In genomic region chr3:12356996-12357395, GRCh38 we compare ENCODE assay signal across 23 cellular contexts.
A peak's percentile ranks its signal among the peaks of the same experiment; 100 is the strongest.
DNase-seq lines count a peak whose midpoint lies in the region; ATAC-seq and TF ChIP-seq lines count a peak whose summit lies in the region.
"Had no signal": no experiment of that assay in that cellular context is flagged by ENCODE, and none has a peak within 500 bp of the region (broad histone marks: within the 10 kb centered on the region; RNA-seq: fewer than 3 reads in every experiment).

No MANE protein-coding gene starts in this region.

- H3K27me3 ChIP-seq in Caco-2 (replicated peaks; ENCODE audit: control insufficient read depth, insufficient read depth, low read length) (no peaks in the 10 kb centered on the region), Loucy (ENCODE audit: insufficient read depth, low read length, poor library complexity, severe bottlenecking) (no peaks in the 10 kb centered on the region), PC-9 (ENCODE audit: insufficient read depth, low read depth) (no peaks in the 10 kb centered on the region), left lung (no peaks in the 10 kb centered on the region)
- H3K27me3 ChIP-seq: BE2C, upper lobe of left lung had no signal

- intact Hi-C loops in Caco-2 (cut with micrococcal nuclease; ENCODE audit: unreplicated experiment) (no loop called here), PC-9 (cut with micrococcal nuclease; ENCODE audit: unreplicated experiment) (no loop called here), left lung (cut with DNase I) (no loop called here)

- peaks cover 20% of the 10 kb centered on the region for H3K4me1 Mint-ChIP-seq in Caco-2 (ENCODE audit: low read depth, unreplicated experiment)
- H3K4me1 Mint-ChIP-seq: activated naive CD8-positive, alpha-beta T cell treated with anti-CD3 and anti-CD28 coated beads, Interleukin-2, amount 10 ng/mL, durations not matched to agents 7 days and 5 days; T-cell had no signal

- H3K27ac Mint-ChIP-seq in Caco-2 (ENCODE audit: unreplicated experiment) = peak overlapping the region; percentile 6
- H3K27ac Mint-ChIP-seq: activated naive CD8-positive, alpha-beta T cell treated with anti-CD3 and anti-CD28 coated beads, Interleukin-2, amount 10 ng/mL, durations not matched to agents 7 days and 5 days; T-cell had no signal

- DNase-seq in Caco-2 (no peak), PC-9 (no peak), left lung (peak; percentile 32 to 42), kidney glomerular epithelial cell (lab: John Stamatoyannopoulos, UW) (no peak), NCI-H187 (lab: John Stamatoyannopoulos, UW) (no peak)
- DNase-seq: activated CD4-positive, alpha-beta T cell treated with anti-CD3 and anti-CD28 coated beads for 1 hour; activated effector memory CD4-positive, alpha-beta T cell treated with anti-CD3 and anti-CD28 coated beads, Interleukin-2, amount 50 U/mL, for 16 hours; activated naive CD8-positive, alpha-beta T cell treated with anti-CD3 and anti-CD28 coated beads, Interleukin-2, amount 10 ng/mL, durations not matched to agents 7 days and 5 days; BE2C; central memory CD4-positive, alpha-beta T cell; DMS79 treated with DMSO at 0.1 percent for 48 hours; islet precursor cell; mammary epithelial cell; MM.1S; NCI-H2227 treated with DMSO at 0.1 percent for 48 hours; NCI-H69; SHP77; stimulated activated CD8-positive, alpha-beta memory T cell treated with anti-CD3 and anti-CD28 coated beads, Interleukin-4, amount 100 ng/mL, for 48 hours; T-cell had no signal

- BruUV-seq in Caco-2 (replicated peaks; lab: Mats Ljungman, UMichigan) (no TSS peak), PC-9 (replicated peaks; lab: Mats Ljungman, UMichigan) (no TSS peak)

- no peak for TF ChIP-seq CTCF in Caco-2 (IDR thresholded peaks at IDR 0.05; ENCODE audit: insufficient read depth in 1 of 2, low read depth in 1 of 2, low read length in 1 of 2, severe bottlenecking in 1 of 2, unreplicated experiment in 1 of 2)
- no peak for TF ChIP-seq CTCF in Loucy (conservative IDR thresholded peaks at IDR 0.05; ENCODE audit: low read length)
- no peak for TF ChIP-seq CTCF in PC-9 (conservative IDR thresholded peaks at IDR 0.05)
- TF ChIP-seq CTCF in left lung (IDR thresholded peaks at IDR 0.05) = no peak

- H3K4me1 ChIP-seq in Caco-2 (peaks cover 45% of the 10 kb centered on the region), Loucy (ENCODE audit: insufficient read depth, low read length, poor library complexity, severe bottlenecking) (peaks cover 62% of the 10 kb centered on the region), PC-9 (replicated peaks; ENCODE audit: insufficient read depth) (peaks cover 19% of the 10 kb centered on the region), left lung (peaks cover 0 to 37% of the 10 kb centered on the region in 2 donors)
- H3K4me1 ChIP-seq: BE2C had no signal

- CTCF ChIA-PET in Caco-2 (lab: Charles Lee) (no interaction called here), PC-9 (lab: Charles Lee) (no interaction called here)

- H3K36me3 ChIP-seq in Caco-2 (ENCODE audit: control insufficient read depth, insufficient read depth, low read length) (no peaks in the 10 kb centered on the region), Loucy (ENCODE audit: insufficient read depth, low read length) (no peaks in the 10 kb centered on the region), PC-9 (ENCODE audit: low read depth) (peaks cover 73% of the 10 kb centered on the region), left lung (no peaks in the 10 kb centered on the region)
- H3K36me3 ChIP-seq: BE2C, upper lobe of left lung had no signal

- H3K9me3 ChIP-seq in Caco-2 = peaks cover 3% of the 10 kb centered on the region; the same call in 1 of the 2 replicates
- H3K9me3 ChIP-seq in Loucy (ENCODE audit: insufficient read depth, low read depth, low read length) = no peaks in the 10 kb centered on the region
- H3K9me3 ChIP-seq in PC-9 (ENCODE audit: insufficient read depth, low read depth) = no peaks in the 10 kb centered on the region
- no peaks in the 10 kb centered on the region for H3K9me3 ChIP-seq in left lung
- H3K9me3 ChIP-seq: BE2C, upper lobe of left lung had no signal

- H3K79me2 ChIP-seq in Loucy (ENCODE audit: insufficient read depth, low read length) (no peaks in the 10 kb centered on the region), PC-9 (ENCODE audit: low read depth) (peaks cover 96% of the 10 kb centered on the region)

- ATAC-seq in left lung = peak; percentile 59
- ATAC-seq in GM18867 (IDR thresholded peaks at IDR 0.05; ENCODE audit: unreplicated experiment) = no peak
- no peak for ATAC-seq in HG03108 (IDR thresholded peaks at IDR 0.05; ENCODE audit: unreplicated experiment)
- ATAC-seq: T-cell had no signal

- H3K9ac ChIP-seq in Loucy (ENCODE audit: low read depth, low read length, poor library complexity, severe bottlenecking) = peak overlapping the region; percentile 62

- H3K9me2 ChIP-seq in Loucy (replicated peaks; ENCODE audit: low read depth, low read length) = no peaks in the 10 kb centered on the region
- H3K9me2 ChIP-seq in PC-9 (ENCODE audit: insufficient read depth) = no peaks in the 10 kb centered on the region

- H3K4me2 ChIP-seq in Loucy (ENCODE audit: low read depth, low read length, poor library complexity, severe bottlenecking) (peak overlapping the region; percentile 62), PC-9 (no peak overlapping the region)

- H3K9me3 Mint-ChIP-seq in Caco-2 (ENCODE audit: unreplicated experiment) = no peaks in the 10 kb centered on the region

- H2AFZ ChIP-seq in Loucy (ENCODE audit: low read length) (peak overlapping the region; percentile 9; the same call in 1 of the 2 replicates), PC-9 (no peak overlapping the region)

- H3K27me3 Mint-ChIP-seq in Caco-2 (ENCODE audit: insufficient read depth, unreplicated experiment) = no peaks in the 10 kb centered on the region

- H3K27ac ChIP-seq in PC-9 (peak overlapping the region; percentile 25; the same call in 1 of the 2 replicates), left lung (no peak overlapping the region)

- peaks cover 4% of the 10 kb centered on the region; the same call in 1 of the 2 replicates for H3F3A ChIP-seq in Loucy (ENCODE audit: low read depth)
- H3F3A ChIP-seq in PC-9 (ENCODE audit: insufficient read depth, low read depth) = peaks cover 78% of the 10 kb centered on the region

- H4K20me1 ChIP-seq in Loucy (ENCODE audit: insufficient read depth, low read length, poor library complexity, severe bottlenecking) = no peaks in the 10 kb centered on the region
- H4K20me1 ChIP-seq in PC-9 (ENCODE audit: insufficient read depth) = peaks cover 13% of the 10 kb centered on the region

- H3K36me3 Mint-ChIP-seq in Caco-2 (ENCODE audit: insufficient read depth, unreplicated experiment) = peaks cover 5% of the 10 kb centered on the region
- H3K36me3 Mint-ChIP-seq: activated naive CD8-positive, alpha-beta T cell treated with anti-CD3 and anti-CD28 coated beads, Interleukin-2, amount 10 ng/mL, durations not matched to agents 7 days and 5 days; T-cell had no signal

- no peak overlapping the region for H3K4me3 Mint-ChIP-seq in Caco-2 (ENCODE audit: unreplicated experiment)
- H3K4me3 Mint-ChIP-seq: activated naive CD8-positive, alpha-beta T cell treated with anti-CD3 and anti-CD28 coated beads, Interleukin-2, amount 10 ng/mL, durations not matched to agents 7 days and 5 days; T-cell had no signal

- H3K4me3 ChIP-seq in Caco-2 (ENCODE audit: low read depth, low read length) (no peak overlapping the region), Loucy (ENCODE audit: low read length, poor library complexity, severe bottlenecking) (no peak overlapping the region), PC-9 (no peak overlapping the region), left lung (no peak overlapping the region)
- H3K4me3 ChIP-seq: upper lobe of left lung had no signal

- POLR2A ChIA-PET in Caco-2 (lab: Charles Lee) (no interaction called here), PC-9 (lab: Charles Lee; ENCODE audit: unreplicated experiment) (interaction anchor here (0.6 kb wide), 1 partner anchor 70 kb away, joined by 3 read pairs; no protein-coding TSS in a partner anchor)

Comparison
In these comparisons a context has a peak if more than half of its experiments do, and no peak if none do; other contexts are left out.
1. DNase-seq: peak in left lung (2 of 2); none in Caco-2 (0 of 2), PC-9 (0 of 2), kidney glomerular epithelial cell (single experiment) and NCI-H187 (0 of 2).